Comparison of ENCODE assay signal across 1 cellular context in the genomic region with DNA sequence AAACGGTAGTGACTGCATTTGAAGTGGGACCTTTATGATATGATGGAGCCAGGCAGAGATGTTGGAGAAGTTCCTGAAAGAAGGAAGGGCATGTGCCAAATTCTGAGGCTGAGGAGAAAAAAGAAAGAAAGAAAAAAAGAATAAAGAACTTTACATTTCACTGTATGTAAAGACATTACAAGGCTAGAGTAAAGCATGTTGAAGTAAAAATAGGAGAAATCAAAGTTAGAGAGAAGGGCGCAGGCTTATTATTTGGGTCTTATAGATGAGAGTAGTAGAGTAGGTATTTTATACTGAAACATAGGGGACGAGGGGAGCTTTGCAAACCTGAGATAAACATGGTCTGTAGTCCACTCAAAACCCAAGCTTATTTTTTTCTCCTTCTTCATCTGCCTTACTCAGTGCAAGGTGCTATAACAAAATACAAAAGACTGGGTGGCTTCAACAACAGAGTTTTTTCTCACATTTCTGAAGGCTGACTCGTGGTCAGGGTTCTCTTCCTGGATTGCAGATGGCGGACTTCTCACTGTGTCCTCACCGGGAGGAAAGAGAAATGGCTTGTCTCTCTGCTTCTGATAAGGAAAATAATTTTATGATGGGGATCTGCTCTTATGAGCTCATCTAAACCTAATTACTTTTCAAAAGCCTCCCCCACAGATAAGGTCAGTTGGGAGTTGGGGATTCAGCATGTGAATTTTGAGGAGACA.
A peak's percentile ranks its signal among the peaks of the same experiment; 100 is the strongest.
TF ChIP-seq lines count a peak whose summit lies in the region.

No MANE protein-coding gene starts in this region.

TF ChIP-seq in K562, 482 proteins besides CTCF, POLR2A, EP300 and RAD21 (continued from another document and continues in another):
- TF ChIP-seq, protein P1, sequence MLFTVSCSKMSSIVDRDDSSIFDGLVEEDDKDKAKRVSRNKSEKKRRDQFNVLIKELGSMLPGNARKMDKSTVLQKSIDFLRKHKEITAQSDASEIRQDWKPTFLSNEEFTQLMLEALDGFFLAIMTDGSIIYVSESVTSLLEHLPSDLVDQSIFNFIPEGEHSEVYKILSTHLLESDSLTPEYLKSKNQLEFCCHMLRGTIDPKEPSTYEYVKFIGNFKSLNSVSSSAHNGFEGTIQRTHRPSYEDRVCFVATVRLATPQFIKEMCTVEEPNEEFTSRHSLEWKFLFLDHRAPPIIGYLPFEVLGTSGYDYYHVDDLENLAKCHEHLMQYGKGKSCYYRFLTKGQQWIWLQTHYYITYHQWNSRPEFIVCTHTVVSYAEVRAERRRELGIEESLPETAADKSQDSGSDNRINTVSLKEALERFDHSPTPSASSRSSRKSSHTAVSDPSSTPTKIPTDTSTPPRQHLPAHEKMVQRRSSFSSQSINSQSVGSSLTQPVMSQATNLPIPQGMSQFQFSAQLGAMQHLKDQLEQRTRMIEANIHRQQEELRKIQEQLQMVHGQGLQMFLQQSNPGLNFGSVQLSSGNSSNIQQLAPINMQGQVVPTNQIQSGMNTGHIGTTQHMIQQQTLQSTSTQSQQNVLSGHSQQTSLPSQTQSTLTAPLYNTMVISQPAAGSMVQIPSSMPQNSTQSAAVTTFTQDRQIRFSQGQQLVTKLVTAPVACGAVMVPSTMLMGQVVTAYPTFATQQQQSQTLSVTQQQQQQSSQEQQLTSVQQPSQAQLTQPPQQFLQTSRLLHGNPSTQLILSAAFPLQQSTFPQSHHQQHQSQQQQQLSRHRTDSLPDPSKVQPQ (CRISPR knock-in tag; IDR thresholded peaks at IDR 0.05; ENCODE audit: borderline replicate concordance): no peak
- TF ChIP-seq LEF1 (IDR thresholded peaks at IDR 0.05): no peak
- TF ChIP-seq, protein P2, sequence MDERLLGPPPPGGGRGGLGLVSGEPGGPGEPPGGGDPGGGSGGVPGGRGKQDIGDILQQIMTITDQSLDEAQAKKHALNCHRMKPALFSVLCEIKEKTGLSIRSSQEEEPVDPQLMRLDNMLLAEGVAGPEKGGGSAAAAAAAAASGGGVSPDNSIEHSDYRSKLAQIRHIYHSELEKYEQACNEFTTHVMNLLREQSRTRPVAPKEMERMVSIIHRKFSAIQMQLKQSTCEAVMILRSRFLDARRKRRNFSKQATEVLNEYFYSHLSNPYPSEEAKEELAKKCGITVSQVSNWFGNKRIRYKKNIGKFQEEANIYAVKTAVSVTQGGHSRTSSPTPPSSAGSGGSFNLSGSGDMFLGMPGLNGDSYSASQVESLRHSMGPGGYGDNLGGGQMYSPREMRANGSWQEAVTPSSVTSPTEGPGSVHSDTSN (CRISPR knock-in tag; IDR thresholded peaks at IDR 0.05; ENCODE audit: low read depth): no peak
- TF ChIP-seq, protein P2 (tag; conservative IDR thresholded peaks at IDR 0.05; ENCODE audit: low read depth): peak; percentile 29; the same call in 1 of the 2 replicates
- no peak for TF ChIP-seq GABPB2 (CRISPR knock-in tag; conservative IDR thresholded peaks at IDR 0.05)
- TF ChIP-seq ZNF146 (CRISPR knock-in tag; IDR thresholded peaks at IDR 0.05; ENCODE audit: unreplicated experiment): no peak
- TF ChIP-seq ZBTB17 (CRISPR knock-in tag; IDR thresholded peaks at IDR 0.05): 0 out of 2 replicates have a peak, but pooled peaks have one; percentile 15
- TF ChIP-seq POLR2G (IDR thresholded peaks at IDR 0.05; ENCODE audit: low read depth, low read length): 0 out of 2 replicates have a peak, but pooled peaks have one; percentile 39
- TF ChIP-seq ILK (tag; IDR thresholded peaks at IDR 0.05; ENCODE audit: borderline replicate concordance, low read depth): no peak
- TF ChIP-seq MIER1 (IDR thresholded peaks at IDR 0.05; ENCODE audit: low read depth): no peak
- no peak for TF ChIP-seq SLC30A9 (CRISPR knock-in tag; IDR thresholded peaks at IDR 0.05)
- TF ChIP-seq RBBP5 (IDR thresholded peaks at IDR 0.05; ENCODE audit: borderline replicate concordance, insufficient read depth, low read length, poor library complexity, severe bottlenecking): peak; percentile 38
- TF ChIP-seq, protein P3, sequence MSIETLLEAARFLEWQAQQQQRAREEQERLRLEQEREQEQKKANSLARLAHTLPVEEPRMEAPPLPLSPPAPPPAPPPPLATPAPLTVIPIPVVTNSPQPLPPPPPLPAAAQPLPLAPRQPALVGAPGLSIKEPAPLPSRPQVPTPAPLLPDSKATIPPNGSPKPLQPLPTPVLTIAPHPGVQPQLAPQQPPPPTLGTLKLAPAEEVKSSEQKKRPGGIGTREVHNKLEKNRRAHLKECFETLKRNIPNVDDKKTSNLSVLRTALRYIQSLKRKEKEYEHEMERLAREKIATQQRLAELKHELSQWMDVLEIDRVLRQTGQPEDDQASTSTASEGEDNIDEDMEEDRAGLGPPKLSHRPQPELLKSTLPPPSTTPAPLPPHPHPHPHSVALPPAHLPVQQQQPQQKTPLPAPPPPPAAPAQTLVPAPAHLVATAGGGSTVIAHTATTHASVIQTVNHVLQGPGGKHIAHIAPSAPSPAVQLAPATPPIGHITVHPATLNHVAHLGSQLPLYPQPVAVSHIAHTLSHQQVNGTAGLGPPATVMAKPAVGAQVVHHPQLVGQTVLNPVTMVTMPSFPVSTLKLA (conservative IDR thresholded peaks at IDR 0.05): 0 out of 4 replicates have a peak, but pooled peaks of 1 of the 2 experiments have one; percentile 32
- no peak for TF ChIP-seq ZNF780A (CRISPR knock-in tag; IDR thresholded peaks at IDR 0.05)
- TF ChIP-seq POLR2AphosphoS5 (IDR thresholded peaks at IDR 0.05; ENCODE audit: control insufficient read depth, insufficient read depth, low read depth, low read length): peak; percentile 36; the same call in 1 of the 2 replicates
- TF ChIP-seq ZNF274 (IDR thresholded peaks at IDR 0.05; ENCODE audit: borderline replicate concordance, low read depth, low read length): no peak
- TF ChIP-seq NONO (IDR thresholded peaks at IDR 0.05; ENCODE audit: low read depth in 2 of 2, low read length in 1 of 2): no peak
- no peak for TF ChIP-seq ZNF830 (CRISPR knock-in tag; IDR thresholded peaks at IDR 0.05)
- TF ChIP-seq TCF7L2 (IDR thresholded peaks at IDR 0.05; ENCODE audit: low read depth, low read length): no peak
- no peak for TF ChIP-seq RCOR1 (IDR thresholded peaks at IDR 0.05; ENCODE audit: borderline replicate concordance in 1 of 2, low read depth in 2 of 2, low read length in 2 of 2)
- TF ChIP-seq ARID1B (IDR thresholded peaks at IDR 0.05): 0 out of 2 replicates have a peak, but pooled peaks have one; percentile 17
- no peak for TF ChIP-seq SNAPC5 (CRISPR knock-in tag; IDR thresholded peaks at IDR 0.05)
- peak; percentile 30; the same call in 1 of the 2 replicates for TF ChIP-seq GABPB1 (CRISPR knock-in tag; IDR thresholded peaks at IDR 0.05)
- no peak for TF ChIP-seq CXXC5 (CRISPR knock-in tag; IDR thresholded peaks at IDR 0.05)
- no peak for TF ChIP-seq EGR1 (conservative IDR thresholded peaks at IDR 0.05)
- TF ChIP-seq HDAC1 (IDR thresholded peaks at IDR 0.05): peak in 1 of 2 experiments; percentile 38; a peak in 1 of 4 replicates
- TF ChIP-seq EWSR1 (IDR thresholded peaks at IDR 0.05; ENCODE audit: borderline replicate concordance, low read depth, partially characterized antibody): no peak
- TF ChIP-seq ZNF696 (CRISPR knock-in tag; conservative IDR thresholded peaks at IDR 0.05): no peak; the same call in 1 of the 2 replicates
- no peak for TF ChIP-seq ELK1 (CRISPR knock-in tag; IDR thresholded peaks at IDR 0.05)
- 0 out of 2 replicates have a peak, but pooled peaks have one; percentile 37 for TF ChIP-seq ZNF584 (CRISPR knock-in tag; IDR thresholded peaks at IDR 0.05; ENCODE audit: low read depth)
- TF ChIP-seq CHD1 (IDR thresholded peaks at IDR 0.05; ENCODE audit: low read length): peak; percentile 64
- no peak for TF ChIP-seq ESRRA (IDR thresholded peaks at IDR 0.05; ENCODE audit: borderline replicate concordance, low read depth)
- TF ChIP-seq MAZ (CRISPR knock-in tag; conservative IDR thresholded peaks at IDR 0.05 in 1 of 2, IDR thresholded peaks at IDR 0.05 in 1 of 2): no peak
- TF ChIP-seq ATF3 (IDR thresholded peaks at IDR 0.05): peak; percentile 28; the same call in 1 of the 2 replicates
- no peak for TF ChIP-seq ATF3 (CRISPR knock-in tag; conservative IDR thresholded peaks at IDR 0.05)
- TF ChIP-seq E2F4 (CRISPR knock-in tag; IDR thresholded peaks at IDR 0.05; ENCODE audit: low read depth): no peak
- 0 out of 2 replicates have a peak, but pooled peaks have one; percentile 44 for TF ChIP-seq DMBX1 (CRISPR knock-in tag; IDR thresholded peaks at IDR 0.05; ENCODE audit: borderline replicate concordance)
- no peak for TF ChIP-seq EZH2 (IDR thresholded peaks at IDR 0.05; ENCODE audit: borderline replicate concordance, low read depth, low read length)
- TF ChIP-seq, protein P4, sequence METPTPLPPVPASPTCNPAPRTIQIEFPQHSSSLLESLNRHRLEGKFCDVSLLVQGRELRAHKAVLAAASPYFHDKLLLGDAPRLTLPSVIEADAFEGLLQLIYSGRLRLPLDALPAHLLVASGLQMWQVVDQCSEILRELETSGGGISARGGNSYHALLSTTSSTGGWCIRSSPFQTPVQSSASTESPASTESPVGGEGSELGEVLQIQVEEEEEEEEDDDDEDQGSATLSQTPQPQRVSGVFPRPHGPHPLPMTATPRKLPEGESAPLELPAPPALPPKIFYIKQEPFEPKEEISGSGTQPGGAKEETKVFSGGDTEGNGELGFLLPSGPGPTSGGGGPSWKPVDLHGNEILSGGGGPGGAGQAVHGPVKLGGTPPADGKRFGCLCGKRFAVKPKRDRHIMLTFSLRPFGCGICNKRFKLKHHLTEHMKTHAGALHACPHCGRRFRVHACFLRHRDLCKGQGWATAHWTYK (CRISPR knock-in tag; IDR thresholded peaks at IDR 0.05): no peak
- TF ChIP-seq ZFX (CRISPR knock-in tag; IDR thresholded peaks at IDR 0.05): 0 out of 2 replicates have a peak, but pooled peaks have one; percentile 6
- no peak for TF ChIP-seq ZNF644 (tag; IDR thresholded peaks at IDR 0.05; ENCODE audit: low read depth)
- 0 out of 2 replicates have a peak, but pooled peaks have one; percentile 76 for TF ChIP-seq ERF (CRISPR knock-in tag; IDR thresholded peaks at IDR 0.05)
- TF ChIP-seq, protein P5, sequence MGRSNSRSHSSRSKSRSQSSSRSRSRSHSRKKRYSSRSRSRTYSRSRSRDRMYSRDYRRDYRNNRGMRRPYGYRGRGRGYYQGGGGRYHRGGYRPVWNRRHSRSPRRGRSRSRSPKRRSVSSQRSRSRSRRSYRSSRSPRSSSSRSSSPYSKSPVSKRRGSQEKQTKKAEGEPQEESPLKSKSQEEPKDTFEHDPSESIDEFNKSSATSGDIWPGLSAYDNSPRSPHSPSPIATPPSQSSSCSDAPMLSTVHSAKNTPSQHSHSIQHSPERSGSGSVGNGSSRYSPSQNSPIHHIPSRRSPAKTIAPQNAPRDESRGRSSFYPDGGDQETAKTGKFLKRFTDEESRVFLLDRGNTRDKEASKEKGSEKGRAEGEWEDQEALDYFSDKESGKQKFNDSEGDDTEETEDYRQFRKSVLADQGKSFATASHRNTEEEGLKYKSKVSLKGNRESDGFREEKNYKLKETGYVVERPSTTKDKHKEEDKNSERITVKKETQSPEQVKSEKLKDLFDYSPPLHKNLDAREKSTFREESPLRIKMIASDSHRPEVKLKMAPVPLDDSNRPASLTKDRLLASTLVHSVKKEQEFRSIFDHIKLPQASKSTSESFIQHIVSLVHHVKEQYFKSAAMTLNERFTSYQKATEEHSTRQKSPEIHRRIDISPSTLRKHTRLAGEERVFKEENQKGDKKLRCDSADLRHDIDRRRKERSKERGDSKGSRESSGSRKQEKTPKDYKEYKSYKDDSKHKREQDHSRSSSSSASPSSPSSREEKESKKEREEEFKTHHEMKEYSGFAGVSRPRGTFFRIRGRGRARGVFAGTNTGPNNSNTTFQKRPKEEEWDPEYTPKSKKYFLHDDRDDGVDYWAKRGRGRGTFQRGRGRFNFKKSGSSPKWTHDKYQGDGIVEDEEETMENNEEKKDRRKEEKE (IDR thresholded peaks at IDR 0.05; ENCODE audit: borderline replicate concordance in 1 of 2, control insufficient read depth in 1 of 2, low read depth in 2 of 2, low read length in 1 of 2): peak in 1 of 2 experiments; percentile 3; a peak in 1 of 4 replicates
- 0 out of 2 replicates have a peak, but pooled peaks have one; percentile 31 for TF ChIP-seq SMARCE1 (IDR thresholded peaks at IDR 0.05)
- TF ChIP-seq MEIS2 (IDR thresholded peaks at IDR 0.05; ENCODE audit: partially characterized antibody): peak; percentile 67
- TF ChIP-seq CBFA2T3 (IDR thresholded peaks at IDR 0.05): no peak
- TF ChIP-seq CCAR2 (IDR thresholded peaks at IDR 0.05; ENCODE audit: low read depth, low read length): no peak
